ENCODE assay signal across 29 cellular contexts in genomic region chr4:172866421-172866820, GRCh38.
"Had no signal": no experiment of that assay in that cellular context is flagged by ENCODE, and none has a peak within 500 bp of the region (broad histone marks: within the 10 kb centered on the region; RNA-seq: fewer than 3 reads in every experiment).

No MANE protein-coding gene starts in this region.

- H3K27me3 Mint-ChIP-seq: stimulated activated naive CD8-positive, alpha-beta T cell treated with anti-CD3 and anti-CD28 coated beads, Interleukin-15, Interleukin-2, amounts not matched to agents 100 ng/mL and 50 ng/mL, for 24 hours; type B pancreatic cell had no signal

- H3K9me3 Mint-ChIP-seq: stimulated activated naive CD8-positive, alpha-beta T cell treated with anti-CD3 and anti-CD28 coated beads, Interleukin-15, Interleukin-2, amounts not matched to agents 100 ng/mL and 50 ng/mL, for 24 hours had no signal

- H3K27ac Mint-ChIP-seq: naive B cell; natural killer cell; nephron progenitor cell; neural progenitor cell; progenitor cell of endocrine pancreas; stimulated activated naive CD8-positive, alpha-beta T cell treated with anti-CD3 and anti-CD28 coated beads, Interleukin-15, Interleukin-2, amounts not matched to agents 100 ng/mL and 50 ng/mL, for 24 hours; type B pancreatic cell had no signal

- H3K36me3 Mint-ChIP-seq: naive B cell, natural killer cell had no signal

- H3K9ac ChIP-seq: neural progenitor cell had no signal

- H3K4me1 ChIP-seq: heart right ventricle, left lung, lower lobe of right lung, neural progenitor cell, right atrium auricular region, suprapubic skin, tibial artery had no signal

- H3K36me3 ChIP-seq: heart right ventricle, left lung, lower lobe of right lung, neural progenitor cell, neutrophil, right atrium auricular region, right lobe of liver, suprapubic skin, thoracic aorta, tibial artery, uterus had no signal

- H3K9me3 ChIP-seq: lower lobe of right lung, neutrophil, right atrium auricular region, right lobe of liver, suprapubic skin, thoracic aorta, tibial artery, uterus had no signal

- FAIRE-seq: keratinocyte had no signal

- DNase-seq: heart right ventricle; hippocampal formation; kidney glomerular epithelial cell; left cardiac atrium; left lung; lower lobe of right lung; mammary epithelial cell; mesenchymal stem cell; naive B cell; natural killer cell; nephron progenitor cell; occipital lobe; right lobe of liver; stimulated activated CD4-positive, alpha-beta T cell treated with anti-CD3 and anti-CD28 coated beads, Interleukin-12 subunit alpha, Interleukin-12 subunit beta, amount 100 ng/mL, for 4 hours; stimulated activated CD4-positive, alpha-beta T cell treated with anti-CD3 and anti-CD28 coated beads, Interleukin-15, amount 100 ng/mL, for 24 hours; stimulated activated CD4-positive, alpha-beta T cell treated with anti-CD3 and anti-CD28 coated beads, Interleukin-2, amount 100 ng/mL, for 24 hours; stimulated activated CD4-positive, alpha-beta T cell treated with anti-CD3 and anti-CD28 coated beads, Interleukin-4, amount 100 ng/mL, for 1 hour; stimulated activated naive CD4-positive, alpha-beta T cell; tibial artery; uterus had no signal

- H3K27me3 ChIP-seq: left lung, neural progenitor cell, neutrophil, right atrium auricular region, right lobe of liver, suprapubic skin, tibial artery, uterus had no signal

- ATAC-seq: heart right ventricle, left cardiac atrium, left lung, lower lobe of right lung had no signal

- H3K4me3 ChIP-seq: heart right ventricle, left lung, lower lobe of right lung, neural progenitor cell, right atrium auricular region, right lobe of liver, suprapubic skin, thoracic aorta, tibial artery, uterus had no signal

- H3K27ac ChIP-seq: heart right ventricle, left lung, lower lobe of right lung, neural progenitor cell, neutrophil, right atrium auricular region, suprapubic skin, thoracic aorta, tibial artery, uterus had no signal

- H2AFZ ChIP-seq: neural progenitor cell had no signal

- H3K4me1 Mint-ChIP-seq: naive B cell, natural killer cell, nephron progenitor cell had no signal

- H3K4me3 Mint-ChIP-seq: naive B cell; natural killer cell; nephron progenitor cell; neural progenitor cell; stimulated activated naive CD8-positive, alpha-beta T cell treated with anti-CD3 and anti-CD28 coated beads, Interleukin-15, Interleukin-2, amounts not matched to agents 100 ng/mL and 50 ng/mL, for 24 hours; type B pancreatic cell had no signal

- H3K4me2 ChIP-seq: neural progenitor cell had no signal
